9 cellular contexts compared by ENCODE assay signal in the genomic region with DNA sequence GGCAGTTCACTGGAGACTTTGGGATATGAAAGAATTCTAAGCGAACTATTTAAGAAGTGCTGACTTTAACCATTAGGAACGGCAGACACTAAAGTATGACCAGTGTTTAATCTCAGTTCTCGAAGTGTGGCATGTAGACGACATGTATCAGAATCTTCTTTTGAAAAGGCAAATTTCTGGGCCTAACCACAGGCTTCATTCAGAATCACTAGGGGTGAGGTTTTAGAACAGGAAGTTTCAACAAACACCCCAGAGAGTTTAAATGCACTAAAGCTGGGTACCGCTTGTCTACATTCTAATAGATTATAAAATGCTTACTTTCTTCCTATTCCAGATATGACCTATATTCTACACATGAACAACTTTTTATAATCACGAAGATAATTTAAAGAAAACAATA.
DNase-seq lines count a peak whose midpoint lies in the region; ATAC-seq and TF ChIP-seq lines count a peak whose summit lies in the region.
"Had no signal": no experiment of that assay in that cellular context is flagged by ENCODE, and none has a peak within 500 bp of the region (broad histone marks: within the 10 kb centered on the region; RNA-seq: fewer than 3 reads in every experiment).

No MANE protein-coding gene starts in this region.

- H3K36me3 Mint-ChIP-seq in activated naive CD8-positive, alpha-beta T cell treated with anti-CD3 and anti-CD28 coated beads, Interleukin-2, amount 10 ng/mL, durations not matched to agents 7 days and 5 days, result peaks cover 35% of the 10 kb centered on the region
- H3K36me3 Mint-ChIP-seq in H9 (ENCODE audit: insufficient read depth in 1 of 3, low read depth in 3 of 3), result no peaks in the 10 kb centered on the region; a peak in 1 of 7 replicates

- H3K27ac Mint-ChIP-seq in activated naive CD8-positive, alpha-beta T cell treated with anti-CD3 and anti-CD28 coated beads, Interleukin-2, amount 10 ng/mL, durations not matched to agents 7 days and 5 days, result peak overlapping the region; percentile 55
- H3K27ac Mint-ChIP-seq in H9, result no peak overlapping the region

- H3T11ph ChIP-seq in H9 (ENCODE audit: low read length), result no peak overlapping the region

- no peaks in the 10 kb centered on the region for H3K9me3 ChIP-seq in thyroid gland
- no peaks in the 10 kb centered on the region for H3K9me3 ChIP-seq in tibial artery
- no peaks in the 10 kb centered on the region for H3K9me3 ChIP-seq in H9 (ENCODE audit: control insufficient read depth, low read depth, low read length)

- H2BK20ac ChIP-seq in H9 (ENCODE audit: low read depth, low read length, poor library complexity, severe bottlenecking), result no peak overlapping the region

- H4K91ac ChIP-seq in H9 (ENCODE audit: insufficient read length, low read depth, low read length), result no peak overlapping the region

- H2BK5ac ChIP-seq in H9 (ENCODE audit: insufficient read length, low read length), result no peak overlapping the region

- no peak overlapping the region for H3K56ac ChIP-seq in H9 (ENCODE audit: insufficient read length, low read depth, low read length)

- TF ChIP-seq POLR2A in thyroid gland (IDR thresholded peaks at IDR 0.05), result no peak

- H3K4me3 ChIP-seq in GM12864 (ENCODE audit: low read depth, low read length), result no peak overlapping the region; the same call in 1 of the 2 replicates
- no peak overlapping the region for H3K4me3 ChIP-seq in thyroid gland (replicated peaks in 1 of 3)
- H3K4me3 ChIP-seq in tibial artery, result no peak overlapping the region

- DNase-seq in GM12864 (ENCODE audit: low read depth) (peak; percentile 76), thyroid gland (no peak), tibial artery (no peak), H9 (no peak), NCI-H2196 treated with DMSO at 0.1 percent for 48 hours (lab: John Stamatoyannopoulos, UW; ENCODE audit: unreplicated experiment) (no peak)
- no peak for DNase-seq in activated naive CD8-positive, alpha-beta T cell treated with anti-CD3 and anti-CD28 coated beads, Interleukin-2, amount 10 ng/mL, durations not matched to agents 7 days and 5 days
- DNase-seq: NCI-H146 had no signal

- H3K27ac ChIP-seq in thyroid gland, result no peak overlapping the region
- no peak overlapping the region for H3K27ac ChIP-seq in tibial artery
- H3K27ac ChIP-seq in H9 (ENCODE audit: insufficient read length, low read depth, low read length), result no peak overlapping the region

- no peak overlapping the region for H4K5ac ChIP-seq in H9 (ENCODE audit: insufficient read length, low read depth, low read length)

- POLR2A ChIA-PET in activated naive CD8-positive, alpha-beta T cell treated with anti-CD3 and anti-CD28 coated beads, Interleukin-2, amount 10 ng/mL, durations not matched to agents 7 days and 5 days (lab: Charles Lee), result interaction anchor here (0.7 kb wide), 1 partner anchor 621 kb away, joined by 3 read pairs; no protein-coding TSS in a partner anchor

- H3K4me2 ChIP-seq in H9 (ENCODE audit: insufficient read depth, insufficient read length, low read length), result no peak overlapping the region

- H3K4me1 ChIP-seq in thyroid gland (no peaks in the 10 kb centered on the region), tibial artery (peaks cover 0 to 20% (median 4%) of the 10 kb centered on the region in 4 donors), H9 (ENCODE audit: insufficient read depth, low read length) (no peaks in the 10 kb centered on the region)

- no peak overlapping the region for H2AK5ac ChIP-seq in H9 (ENCODE audit: insufficient read length, low read length)

- no peak overlapping the region for H2BK15ac ChIP-seq in H9 (ENCODE audit: low read depth, low read length)

- WGBS in thyroid gland, 2 donors, result 72 to 91% methylated on average over 6 of the region's 6 CpGs
- 100% methylated on average over 1 of the region's 6 CpGs for WGBS in H9 (ENCODE audit: extremely low coverage, insufficient read length, low lambda C conversion rate)

- H3K23me2 ChIP-seq in H9 (ENCODE audit: insufficient read length, low read depth, low read length, poor library complexity, severe bottlenecking), result no peaks in the 10 kb centered on the region

- intact Hi-C loops in thyroid gland (cut with DNase I) (no loop called here), tibial artery (cut with DNase I; ENCODE audit: low total_unique reads) (no loop called here)

- no peaks in the 10 kb centered on the region for H3K79me1 ChIP-seq in H9 (ENCODE audit: insufficient read depth, low read depth, low read length, poor library complexity, severe bottlenecking)

- no peaks in the 10 kb centered on the region for H3K79me2 ChIP-seq in H9 (ENCODE audit: insufficient read depth, low read length)

- H3K36me3 ChIP-seq in thyroid gland, result no peaks in the 10 kb centered on the region
- peaks cover 0 to under 1% (median 0%) of the 10 kb centered on the region in 3 donors for H3K36me3 ChIP-seq in tibial artery

- no peak overlapping the region for H3K4ac ChIP-seq in H9 (ENCODE audit: low read depth, low read length)

- H3K23ac ChIP-seq in H9 (ENCODE audit: insufficient read length, low read depth, low read length), result no peak overlapping the region

- H3K27me3 ChIP-seq in thyroid gland (no peaks in the 10 kb centered on the region), tibial artery (no peaks in the 10 kb centered on the region), H9 (ENCODE audit: insufficient read depth, low read length) (no peaks in the 10 kb centered on the region)

- peaks cover 61% of the 10 kb centered on the region for H3K4me1 Mint-ChIP-seq in activated naive CD8-positive, alpha-beta T cell treated with anti-CD3 and anti-CD28 coated beads, Interleukin-2, amount 10 ng/mL, durations not matched to agents 7 days and 5 days
- H3K4me1 Mint-ChIP-seq in H9, result no peaks in the 10 kb centered on the region

- no peak overlapping the region for H2BK120ac ChIP-seq in H9 (ENCODE audit: low read depth, low read length, poor library complexity, severe bottlenecking)

- H3K14ac ChIP-seq in H9 (ENCODE audit: insufficient read depth, low read length), result no peak overlapping the region

- no peaks in the 10 kb centered on the region for H4K20me1 ChIP-seq in H9 (ENCODE audit: control insufficient read depth, insufficient read depth, insufficient read length)

- H3K9me3 Mint-ChIP-seq in activated naive CD8-positive, alpha-beta T cell treated with anti-CD3 and anti-CD28 coated beads, Interleukin-2, amount 10 ng/mL, durations not matched to agents 7 days and 5 days, result peaks cover 3% of the 10 kb centered on the region
- H3K9me3 Mint-ChIP-seq in H9, result peaks cover 0 to 2% of the 10 kb centered on the region in 2 experiments; a peak in 1 of 5 replicates

- H3K4me3 Mint-ChIP-seq in activated naive CD8-positive, alpha-beta T cell treated with anti-CD3 and anti-CD28 coated beads, Interleukin-2, amount 10 ng/mL, durations not matched to agents 7 days and 5 days, result peak overlapping the region; percentile 38
- no peak overlapping the region for H3K4me3 Mint-ChIP-seq in H9

- H3K27me3 Mint-ChIP-seq in activated naive CD8-positive, alpha-beta T cell treated with anti-CD3 and anti-CD28 coated beads, Interleukin-2, amount 10 ng/mL, durations not matched to agents 7 days and 5 days, result no peaks in the 10 kb centered on the region
- H3K27me3 Mint-ChIP-seq in H9 (ENCODE audit: low read depth), result no peaks in the 10 kb centered on the region; the same call in none of the 2 replicates

- H2AFZ ChIP-seq in H9 (ENCODE audit: low read length), result no peak overlapping the region

- H3K18ac ChIP-seq in H9 (ENCODE audit: insufficient read length, low read depth, low read length), result no peak overlapping the region

- no peak overlapping the region for H3K9ac ChIP-seq in H9 (ENCODE audit: extremely low read depth, insufficient read length, low read length)

- no peak for TF ChIP-seq CTCF in GM12864 (IDR thresholded peaks at IDR 0.05; ENCODE audit: low read depth, low read length, missing control alignments)
- TF ChIP-seq CTCF in thyroid gland (IDR thresholded peaks at IDR 0.05), result no peak
- TF ChIP-seq CTCF in tibial artery (IDR thresholded peaks at IDR 0.05), result no peak
- no peak for TF ChIP-seq CTCF in H9 (conservative IDR thresholded peaks at IDR 0.05)

- no peak overlapping the region for H2BK12ac ChIP-seq in H9 (ENCODE audit: insufficient read length, low read depth, low read length)

- H4K8ac ChIP-seq in H9 (replicated peaks; ENCODE audit: insufficient read length, low read depth, low read length), result no peak overlapping the region

- ATAC-seq in GM19463 (IDR thresholded peaks at IDR 0.05; ENCODE audit: unreplicated experiment), result peak; percentile 81
- ATAC-seq in HG03139 (IDR thresholded peaks at IDR 0.05; ENCODE audit: unreplicated experiment), result peak; percentile 82
- peak; percentile 89 for ATAC-seq in activated naive CD8-positive, alpha-beta T cell treated with anti-CD3 and anti-CD28 coated beads, Interleukin-2, amount 10 ng/mL, durations not matched to agents 7 days and 5 days (ENCODE audit: low read depth)
